ENCODE assay signal across 19 cellular contexts in the genomic region with DNA sequence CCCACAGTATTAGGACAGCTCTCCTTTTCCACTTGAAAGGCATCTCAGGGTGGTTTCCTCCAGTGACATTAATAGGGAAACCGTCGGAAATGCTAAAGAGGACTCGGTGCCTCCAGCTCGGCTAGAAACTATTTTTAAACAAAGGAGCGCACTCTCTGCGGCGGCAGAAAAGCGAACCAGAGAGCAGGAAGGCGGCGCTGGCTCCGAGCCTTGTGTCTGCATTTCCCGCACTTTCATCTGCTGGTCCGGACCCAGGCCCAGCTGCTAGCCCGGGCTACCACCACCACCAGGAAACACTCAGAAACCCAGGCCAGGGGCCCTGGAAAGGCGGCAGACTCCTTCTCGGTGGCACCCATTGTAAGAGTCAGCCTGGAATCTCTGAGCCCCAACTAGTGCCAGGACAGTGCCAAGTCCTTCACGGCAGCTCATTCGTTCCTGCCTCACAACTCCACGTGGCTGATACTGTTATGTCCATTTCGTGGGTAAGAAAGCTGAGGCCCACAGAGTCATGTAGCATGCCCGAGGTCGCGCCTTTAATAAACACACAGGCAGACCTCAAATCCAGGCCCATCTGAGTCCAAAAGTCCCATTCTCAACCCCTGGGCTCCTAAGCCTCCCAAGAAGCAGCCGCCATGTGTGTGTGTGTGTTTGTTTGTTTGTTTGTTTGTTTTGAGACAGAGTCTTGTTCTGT.
A peak's percentile ranks its signal among the peaks of the same experiment; 100 is the strongest.
DNase-seq lines count a peak whose midpoint lies in the region; ATAC-seq and TF ChIP-seq lines count a peak whose summit lies in the region.
"Had no signal": no experiment of that assay in that cellular context is flagged by ENCODE, and none has a peak within 500 bp of the region (broad histone marks: within the 10 kb centered on the region; RNA-seq: fewer than 3 reads in every experiment).

No MANE protein-coding gene starts in this region.

- CTCF ChIA-PET in HEK293T (lab: Yijun Ruan, JAX), result no interaction called here

- no peak overlapping the region for H3K23ac ChIP-seq in mesenchymal stem cell (ENCODE audit: low read length in 2 of 2)

- WGBS in heart left ventricle, 4 donors, result 37 to 50% (median 38%) methylated on average over 24 of the region's 24 CpGs
- 91% methylated on average over 24 of the region's 24 CpGs for WGBS in mesenchymal stem cell
- 37 to 63% (median 42%) methylated on average over 21 to 24 of the region's 24 CpGs for WGBS in spleen, 5 donors

- H3K27ac ChIP-seq in heart left ventricle (peak overlapping the region in 9 of 12 donors; percentile 1 to 50 (median 33)), mesenchymal stem cell (ENCODE audit: low read length, poor library complexity, severe bottlenecking) (no peak overlapping the region), substantia nigra (ENCODE audit: low read depth, low read length, poor library complexity, severe bottlenecking) (peak overlapping the region; percentile 51), spleen (peak overlapping the region in 1 of 8 donors; percentile 16)
- H3K27ac ChIP-seq: C4-2B had no signal

- H2BK5ac ChIP-seq in mesenchymal stem cell (ENCODE audit: low read depth, low read length, poor library complexity, severe bottlenecking), result no peak overlapping the region

- H3K36me3 ChIP-seq in heart left ventricle, result no peaks in the 10 kb centered on the region
- peaks cover 3 to 51% of the 10 kb centered on the region in 2 experiments for H3K36me3 ChIP-seq in mesenchymal stem cell (ENCODE audit: control insufficient read depth in 1 of 2, insufficient read depth in 2 of 2, low read depth in 1 of 2, low read length in 2 of 2)
- peaks cover 0 to 10% (median 0%) of the 10 kb centered on the region in 6 donors for H3K36me3 ChIP-seq in spleen
- H3K36me3 ChIP-seq: esophagus muscularis mucosa, pancreas had no signal

- H3K4ac ChIP-seq in mesenchymal stem cell (ENCODE audit: low read depth in 1 of 2, low read length in 2 of 2), result no peak overlapping the region

- no peak overlapping the region for H2BK15ac ChIP-seq in mesenchymal stem cell (ENCODE audit: low read depth, poor library complexity, severe bottlenecking)

- H3K9ac ChIP-seq in mesenchymal stem cell (ENCODE audit: low read length), result no peak overlapping the region

- POLR2A ChIA-PET in HEK293T (lab: Yijun Ruan, JAX), result no interaction called here

- H3K27me3 ChIP-seq in heart left ventricle, result no peaks in the 10 kb centered on the region
- no peaks in the 10 kb centered on the region for H3K27me3 ChIP-seq in mesenchymal stem cell (ENCODE audit: control insufficient read depth in 1 of 2, insufficient read depth in 1 of 2, low read length in 2 of 2)
- H3K27me3 ChIP-seq in spleen (replicated peaks in 1 of 7), result peaks cover 0 to 9% (median 0%) of the 10 kb centered on the region in 7 donors
- H3K27me3 ChIP-seq: esophagus muscularis mucosa, pancreas had no signal

- H2BK12ac ChIP-seq in mesenchymal stem cell (ENCODE audit: low read length in 2 of 2), result no peak overlapping the region

- DNase-seq in heart left ventricle, result peak in 1 of 5 donors; percentile 54
- no peak for DNase-seq in left cardiac atrium
- DNase-seq in dermis blood vessel endothelial cell, result peak; percentile 33
- no peak for DNase-seq in mesenchymal stem cell
- DNase-seq in substantia nigra (lab: John Stamatoyannopoulos, UW), result peak in 22 of 49 donors; percentile 10 to 71 (median 33)
- DNase-seq in spleen, result no peak
- no peak for DNase-seq in HEK293T (ENCODE audit: extremely low spot score)
- DNase-seq: activated CD4-positive, alpha-beta T cell treated with anti-CD3 and anti-CD28 coated beads, Interleukin-2, amount 10 ng/mL, durations not matched to agents 7 days and 5 days; activated gamma-delta T cell treated with Interleukin-2 at 50 U/mL for 16 hours; aorta; DMS153; hippocampal formation; NCI-H1436; NCI-H2171 treated with DMSO at 0.1 percent for 48 hours; PC-3 had no signal

- H3K79me1 ChIP-seq in mesenchymal stem cell (replicated peaks; ENCODE audit: low read length, poor library complexity, severe bottlenecking), result peaks cover 39% of the 10 kb centered on the region

- no peak overlapping the region for H3K4me2 ChIP-seq in mesenchymal stem cell (ENCODE audit: low read length, poor library complexity, severe bottlenecking)

- H3K4me3 ChIP-seq in heart left ventricle (no peak overlapping the region), mesenchymal stem cell (ENCODE audit: insufficient read depth in 1 of 2, low read depth in 1 of 2, low read length in 2 of 2) (no peak overlapping the region), spleen (no peak overlapping the region)
- H3K4me3 ChIP-seq: pancreas had no signal

- no peak for TF ChIP-seq POLR2A in heart left ventricle (IDR thresholded peaks at IDR 0.05)
- no peak for TF ChIP-seq POLR2A in spleen (IDR thresholded peaks at IDR 0.05)

- H2BK120ac ChIP-seq in mesenchymal stem cell (ENCODE audit: low read depth, low read length), result no peak overlapping the region

- peak overlapping the region in 1 of 2 experiments; percentile 37 for H3K18ac ChIP-seq in mesenchymal stem cell (ENCODE audit: low read depth in 1 of 2, low read length in 2 of 2)

- H2AK5ac ChIP-seq in mesenchymal stem cell (ENCODE audit: low read length, severe bottlenecking), result no peak overlapping the region

- ATAC-seq in heart left ventricle, result no peak
- ATAC-seq in left cardiac atrium, result no peak
- no peak for ATAC-seq in GM21717 (IDR thresholded peaks at IDR 0.05; ENCODE audit: unreplicated experiment)
- ATAC-seq: PC-3 had no signal

- H2AFZ ChIP-seq in mesenchymal stem cell (ENCODE audit: low read depth, low read length), result no peak overlapping the region

- no peaks in the 10 kb centered on the region for H3K9me3 ChIP-seq in heart left ventricle
- no peaks in the 10 kb centered on the region for H3K9me3 ChIP-seq in mesenchymal stem cell (ENCODE audit: control insufficient read depth, low read length)
- H3K9me3 ChIP-seq in spleen, result no peaks in the 10 kb centered on the region
- H3K9me3 ChIP-seq: esophagus muscularis mucosa, pancreas had no signal

- intact Hi-C loops in heart left ventricle (cut with DNase I), result no loop called here
- intact Hi-C loops in left cardiac atrium (cut with DNase I), result no loop called here
- intact Hi-C loops in spleen (cut with DNase I; ENCODE audit: low total_unique reads), result no loop called here

- no peak overlapping the region for H4K8ac ChIP-seq in mesenchymal stem cell (ENCODE audit: low read length)

- peak overlapping the region; percentile 20 for H4K91ac ChIP-seq in mesenchymal stem cell (ENCODE audit: low read length)

- TF ChIP-seq CTCF in heart left ventricle (IDR thresholded peaks at IDR 0.05) (no peak), spleen (IDR thresholded peaks at IDR 0.05 in 8 of 11, conservative IDR thresholded peaks at IDR 0.05 in 3 of 11) (no peak)

- H3K14ac ChIP-seq in mesenchymal stem cell (ENCODE audit: low read length in 2 of 2), result no peak overlapping the region

- H3K4me1 ChIP-seq in heart left ventricle, result peaks cover 0 to 32% (median 13%) of the 10 kb centered on the region in 12 donors
- peaks cover 38% of the 10 kb centered on the region for H3K4me1 ChIP-seq in mesenchymal stem cell (ENCODE audit: control insufficient read depth, insufficient read depth, low read depth, low read length)
- peaks cover 0 to 50% (median 10%) of the 10 kb centered on the region in 6 donors for H3K4me1 ChIP-seq in spleen

TF ChIP-seq in HEK293T, 16 proteins besides CTCF, POLR2A, EP300 and RAD21:
- TF ChIP-seq FOXA1 (IDR thresholded peaks at IDR 0.05) (no peak), SP1 (IDR thresholded peaks at IDR 0.05) (no peak), ARNT (IDR thresholded peaks at IDR 0.05) (no peak), NFRKB (IDR thresholded peaks at IDR 0.05) (no peak), ZNF384 (IDR thresholded peaks at IDR 0.05) (no peak), BHLHE40 (IDR thresholded peaks at IDR 0.05; ENCODE audit: borderline replicate concordance) (no peak), FOXK2 (IDR thresholded peaks at IDR 0.05) (no peak), L3MBTL2 (conservative IDR thresholded peaks at IDR 0.05) (no peak), CTBP1 (IDR thresholded peaks at IDR 0.05; ENCODE audit: borderline replicate concordance) (no peak), SUZ12 (IDR thresholded peaks at IDR 0.05) (no peak), ELF4 (IDR thresholded peaks at IDR 0.05) (no peak), HDGF (IDR thresholded peaks at IDR 0.05; ENCODE audit: borderline replicate concordance) (no peak), LEF1 (IDR thresholded peaks at IDR 0.05; ENCODE audit: borderline replicate concordance) (no peak), FOXM1 (IDR thresholded peaks at IDR 0.05; ENCODE audit: borderline replicate concordance) (no peak), TARDBP (IDR thresholded peaks at IDR 0.05) (no peak)
- TF ChIP-seq, protein P1, sequence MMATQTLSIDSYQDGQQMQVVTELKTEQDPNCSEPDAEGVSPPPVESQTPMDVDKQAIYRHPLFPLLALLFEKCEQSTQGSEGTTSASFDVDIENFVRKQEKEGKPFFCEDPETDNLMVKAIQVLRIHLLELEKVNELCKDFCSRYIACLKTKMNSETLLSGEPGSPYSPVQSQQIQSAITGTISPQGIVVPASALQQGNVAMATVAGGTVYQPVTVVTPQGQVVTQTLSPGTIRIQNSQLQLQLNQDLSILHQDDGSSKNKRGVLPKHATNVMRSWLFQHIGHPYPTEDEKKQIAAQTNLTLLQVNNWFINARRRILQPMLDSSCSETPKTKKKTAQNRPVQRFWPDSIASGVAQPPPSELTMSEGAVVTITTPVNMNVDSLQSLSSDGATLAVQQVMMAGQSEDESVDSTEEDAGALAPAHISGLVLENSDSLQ (IDR thresholded peaks at IDR 0.05), result no peak
